16 cellular contexts compared by ENCODE assay signal in genomic region chr6:157772820-157773219, GRCh38.
"Had no signal": no experiment of that assay in that cellular context is flagged by ENCODE, and none has a peak within 500 bp of the region (broad histone marks: within the 10 kb centered on the region; RNA-seq: fewer than 3 reads in every experiment).

No MANE protein-coding gene starts in this region.

- DNase-seq: activated CD4-positive, CD25-positive, alpha-beta regulatory T cell treated with anti-CD3 and anti-CD28 coated beads, Interleukin-2, amount 50 U/mL, for 72 hours; activated naive CD4-positive, alpha-beta T cell treated with Interleukin-2 at 50 U/mL for 16 hours; kidney; nephron progenitor cell; occipital lobe; posterior cingulate gyrus; T-helper 17 cell; upper lobe of left lung had no signal

- ATAC-seq: left lobe of liver, T-helper 17 cell had no signal

- H3K27ac ChIP-seq: ascending aorta, coronary artery, skin epidermis, thoracic aorta, upper lobe of left lung, VCaP had no signal

- H3K9me3 ChIP-seq: ascending aorta, thoracic aorta, upper lobe of left lung had no signal

- H3K4me3 ChIP-seq: ascending aorta, coronary artery, lung, skin epidermis, thoracic aorta, upper lobe of left lung had no signal

- H3K4me3 Mint-ChIP-seq: mesothelial cell of epicardium, nephron progenitor cell, T-helper 17 cell had no signal

- H3K36me3 ChIP-seq: ascending aorta, thoracic aorta, upper lobe of left lung had no signal
